In the genomic region with DNA sequence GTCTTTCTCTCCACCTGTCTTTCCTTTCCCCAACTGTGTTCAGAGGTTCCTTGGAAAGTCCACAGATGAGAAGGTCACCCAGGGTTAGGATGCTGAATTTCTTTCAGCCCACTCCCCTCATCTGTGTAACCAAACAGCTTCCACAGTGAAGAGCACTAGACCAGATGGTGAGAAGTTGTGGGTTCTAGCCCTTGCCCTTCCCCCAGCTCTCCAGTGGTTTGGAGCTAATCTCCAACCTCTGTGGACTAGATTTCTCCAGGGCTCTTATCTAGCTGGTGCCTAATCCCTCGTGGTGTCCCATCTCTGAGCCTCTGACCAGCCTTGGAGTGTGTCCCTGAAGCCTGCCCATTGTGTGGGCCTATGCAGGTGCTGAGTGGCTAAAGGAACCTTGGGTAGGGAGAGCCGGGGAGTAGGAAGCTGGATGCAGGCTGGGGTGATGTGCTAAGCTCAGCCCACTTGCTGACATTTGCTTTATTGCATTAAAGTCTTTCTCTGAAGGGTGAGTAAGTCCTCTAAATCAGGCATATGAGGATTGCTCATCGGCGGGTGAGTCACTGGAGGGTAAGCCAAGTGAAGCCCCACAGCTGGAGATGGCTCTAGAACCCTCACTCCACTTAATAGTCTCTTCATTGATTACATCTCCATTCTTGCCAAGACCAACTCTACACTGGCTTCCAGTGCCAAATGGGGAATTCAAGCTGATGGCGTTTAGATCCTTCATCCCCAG, we compare ENCODE assay signal across 10 cellular contexts. TPM values are rescaled to one million over a fixed set of nuclear protein-coding genes. Genes with fewer than 3 reads are reported as not detected.
DNase-seq lines count a peak whose midpoint lies in the region; ATAC-seq and TF ChIP-seq lines count a peak whose summit lies in the region.
"Had no signal": no experiment of that assay in that cellular context is flagged by ENCODE, and none has a peak within 500 bp of the region (broad histone marks: within the 10 kb centered on the region; RNA-seq: fewer than 3 reads in every experiment).

No MANE protein-coding gene starts in this region.

- no peak overlapping the region for H3K4me2 ChIP-seq in Karpas-422 (ENCODE audit: low read depth, low read length, poor library complexity, severe bottlenecking)

- peaks cover 1% of the 10 kb centered on the region; the same call in 1 of the 2 replicates for H4K20me1 ChIP-seq in Karpas-422 (ENCODE audit: insufficient read depth, low read depth, low read length)

- H3K27me3 ChIP-seq in foreskin keratinocyte (no peaks in the 10 kb centered on the region), subcutaneous abdominal adipose tissue (ENCODE audit: control insufficient read depth in 5 of 5, insufficient read depth in 4 of 5, low read length in 5 of 5) (no peaks in the 10 kb centered on the region), Karpas-422 (ENCODE audit: low read length) (no peaks in the 10 kb centered on the region)
- H3K27me3 ChIP-seq: suprapubic skin had no signal

- peak overlapping the region; percentile 41 for H3K27ac Mint-ChIP-seq in activated CD4-positive, alpha-beta memory T cell treated with anti-CD3 and anti-CD28 coated beads, Interleukin-2, amount 10 ng/mL, durations not matched to agents 7 days and 5 days

- CTCF ChIA-PET in activated CD4-positive, alpha-beta memory T cell treated with anti-CD3 and anti-CD28 coated beads, Interleukin-2, amount 10 ng/mL, durations not matched to agents 7 days and 5 days (lab: Charles Lee), result interaction anchor here (0.8 to 2.2 kb wide), 6 partner anchors 14 to 207 kb away, joined by 3 to 6 read pairs (median 3); no protein-coding TSS in a partner anchor

- no peaks in the 10 kb centered on the region for H3K79me2 ChIP-seq in Karpas-422 (ENCODE audit: low read length)

- H3K4me1 ChIP-seq in foreskin keratinocyte (peaks cover 15% of the 10 kb centered on the region), subcutaneous abdominal adipose tissue (ENCODE audit: control insufficient read depth in 5 of 5, insufficient read depth in 5 of 5, low read length in 5 of 5) (peaks cover 0 to 34% (median 13%) of the 10 kb centered on the region in 5 donors), Karpas-422 (ENCODE audit: low read length) (peaks cover 4% of the 10 kb centered on the region)
- H3K4me1 ChIP-seq: suprapubic skin had no signal

- no peak overlapping the region for H3K9ac ChIP-seq in subcutaneous abdominal adipose tissue (ENCODE audit: low read length in 5 of 5)
- H3K9ac ChIP-seq in Karpas-422 (ENCODE audit: low read length), result no peak overlapping the region

- H3K27me3 Mint-ChIP-seq in activated CD4-positive, alpha-beta memory T cell treated with anti-CD3 and anti-CD28 coated beads, Interleukin-2, amount 10 ng/mL, durations not matched to agents 7 days and 5 days, result no peaks in the 10 kb centered on the region

- peaks cover 90% of the 10 kb centered on the region for H3K36me3 Mint-ChIP-seq in activated CD4-positive, alpha-beta memory T cell treated with anti-CD3 and anti-CD28 coated beads, Interleukin-2, amount 10 ng/mL, durations not matched to agents 7 days and 5 days (ENCODE audit: low read depth)

- peak overlapping the region; percentile 15 for H3K27ac ChIP-seq in foreskin keratinocyte
- peak overlapping the region; percentile 20 for H3K27ac ChIP-seq in subcutaneous abdominal adipose tissue (ENCODE audit: low read depth, low read length)
- H3K27ac ChIP-seq in Karpas-422 (ENCODE audit: low read length), result no peak overlapping the region
- H3K27ac ChIP-seq: C4-2B, suprapubic skin had no signal

- no peak overlapping the region for H3K4me3 ChIP-seq in subcutaneous abdominal adipose tissue (ENCODE audit: low read depth in 1 of 5, low read length in 5 of 5)
- H3K4me3 ChIP-seq in Karpas-422 (ENCODE audit: low read length), result no peak overlapping the region
- H3K4me3 ChIP-seq: suprapubic skin had no signal

- no peak overlapping the region for H2AFZ ChIP-seq in Karpas-422 (ENCODE audit: low read length)

- POLR2A ChIA-PET in activated CD4-positive, alpha-beta memory T cell treated with anti-CD3 and anti-CD28 coated beads, Interleukin-2, amount 10 ng/mL, durations not matched to agents 7 days and 5 days (lab: Charles Lee), result interaction anchor here (1.4 to 2.4 kb wide), 8 partner anchors 8 to 178 kb away, joined by 4 to 9 read pairs (median 6); no protein-coding TSS in a partner anchor

- DNase-seq in activated T-cell treated with anti-CD3 and anti-CD28 coated beads for 24 hours (ENCODE audit: low read depth), result peak; percentile 62
- no peak for DNase-seq in activated T-cell treated with anti-CD3 and anti-CD28 coated beads, Interleukin-2, amount 50 U/mL, for 1 hour
- DNase-seq in activated CD4-positive, alpha-beta memory T cell treated with anti-CD3 and anti-CD28 coated beads, Interleukin-2, amount 10 ng/mL, durations not matched to agents 7 days and 5 days, result no peak
- peak; percentile 75 to 88 for DNase-seq in foreskin keratinocyte
- no peak for DNase-seq in Karpas-422
- no peak for DNase-seq in SKM-1 (lab: John Stamatoyannopoulos, UW; ENCODE audit: unreplicated experiment)

- H3K36me3 ChIP-seq in subcutaneous abdominal adipose tissue (ENCODE audit: control insufficient read depth in 5 of 5, insufficient read depth in 5 of 5, low read length in 5 of 5) (peaks cover 0 to 34% (median 17%) of the 10 kb centered on the region in 5 donors), Karpas-422 (ENCODE audit: insufficient read depth, low read length) (peaks cover 16% of the 10 kb centered on the region)

- peak; percentile 93 for ATAC-seq in foreskin keratinocyte
- no peak for ATAC-seq in GM18502 (IDR thresholded peaks at IDR 0.05; ENCODE audit: poor library complexity, unreplicated experiment)

- H3K9me3 ChIP-seq in subcutaneous abdominal adipose tissue (ENCODE audit: control insufficient read depth in 5 of 5, low read length in 5 of 5) (no peaks in the 10 kb centered on the region), Karpas-422 (ENCODE audit: low read length) (no peaks in the 10 kb centered on the region)
- H3K9me3 ChIP-seq: suprapubic skin had no signal

- H3K4me3 Mint-ChIP-seq in activated CD4-positive, alpha-beta memory T cell treated with anti-CD3 and anti-CD28 coated beads, Interleukin-2, amount 10 ng/mL, durations not matched to agents 7 days and 5 days, result no peak overlapping the region

- H3K9me2 ChIP-seq in Karpas-422 (replicated peaks; ENCODE audit: insufficient read depth, low read length), result no peaks in the 10 kb centered on the region

- H3K9me3 Mint-ChIP-seq in activated CD4-positive, alpha-beta memory T cell treated with anti-CD3 and anti-CD28 coated beads, Interleukin-2, amount 10 ng/mL, durations not matched to agents 7 days and 5 days, result no peaks in the 10 kb centered on the region

- TF ChIP-seq CTCF in foreskin keratinocyte (conservative IDR thresholded peaks at IDR 0.05), result no peak

- peaks cover 55% of the 10 kb centered on the region for H3K4me1 Mint-ChIP-seq in activated CD4-positive, alpha-beta memory T cell treated with anti-CD3 and anti-CD28 coated beads, Interleukin-2, amount 10 ng/mL, durations not matched to agents 7 days and 5 days

RNA-seq across cellular contexts. Expression of a gene that starts 14.9 kb away (rescaled TPM):
- total RNA-seq in activated CD4-positive, alpha-beta memory T cell treated with anti-CD3 and anti-CD28 coated beads, Interleukin-2, amount 10 ng/mL, durations not matched to agents 7 days and 5 days, result 100 to 1,000 TPM; 143 TPM
- total RNA-seq in foreskin keratinocyte, result 89.9 and 105 TPM in 2 replicates
- 60.4 and 75.6 TPM in 2 replicates for polyA plus RNA-seq in foreskin keratinocyte
- 23.6 and 26.6 TPM in 2 replicates for total RNA-seq in Karpas-422 (2014; rRNA removed; shearing (Covaris generic); ENCODE audit: low replicate concordance)

RNA-seq across cellular contexts. Expression of a gene that starts 54.9 kb away (rescaled TPM):
- total RNA-seq in activated CD4-positive, alpha-beta memory T cell treated with anti-CD3 and anti-CD28 coated beads, Interleukin-2, amount 10 ng/mL, durations not matched to agents 7 days and 5 days, result 10 to 100 TPM; 81.0 to 83.0 TPM
- 44.3 and 53.7 TPM in 2 replicates for total RNA-seq in foreskin keratinocyte
- polyA plus RNA-seq in foreskin keratinocyte, result 13.4 and 18.0 TPM in 2 replicates
- 40.4 and 42.3 TPM in 2 replicates for total RNA-seq in Karpas-422 (2014; rRNA removed; shearing (Covaris generic); ENCODE audit: low replicate concordance)

Comparison
In these comparisons a context has a peak if more than half of its experiments do, and no peak if none do; other contexts are left out.
1. DNase-seq: peak in activated T-cell treated with anti-CD3 and anti-CD28 coated beads for 24 hours (single experiment) and foreskin keratinocyte (2 of 2); none in activated T-cell treated with anti-CD3 and anti-CD28 coated beads, Interleukin-2, amount 50 U/mL, for 1 hour (single experiment), activated CD4-positive, alpha-beta memory T cell treated with anti-CD3 and anti-CD28 coated beads, Interleukin-2, amount 10 ng/mL, durations not matched to agents 7 days and 5 days (single experiment), Karpas-422 (single experiment) and SKM-1 (single experiment).